ENCODE assay signal across 30 cellular contexts in the genomic region with DNA sequence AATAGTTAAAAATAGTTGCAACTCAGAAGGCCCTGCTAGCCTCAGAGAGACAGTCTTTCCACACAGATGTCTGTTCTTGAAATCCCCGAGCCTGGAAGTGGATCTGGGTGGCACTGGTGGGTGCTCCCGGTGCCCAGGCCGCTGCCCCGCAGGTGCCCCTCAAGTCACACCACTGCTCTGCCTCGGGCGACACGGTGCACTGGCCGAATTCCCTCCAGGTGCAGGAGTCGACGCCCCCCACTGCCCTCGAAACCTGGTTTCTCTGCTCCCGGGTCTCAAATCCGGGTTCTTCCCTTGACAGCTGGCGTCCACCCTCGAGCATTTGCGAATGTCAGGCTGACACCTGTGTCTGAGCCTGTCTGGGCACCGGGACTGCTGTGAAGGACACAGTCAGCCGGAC.
"Had no signal": no experiment of that assay in that cellular context is flagged by ENCODE, and none has a peak within 500 bp of the region (broad histone marks: within the 10 kb centered on the region; RNA-seq: fewer than 3 reads in every experiment).

No MANE protein-coding gene starts in this region.

- FAIRE-seq: RCC 7860 had no signal

- H3K4me3 ChIP-seq: MG63, PC-9, SJCRH30, SK-N-MC had no signal

- DNase-seq: Kasumi-1, KG1, MG63, NCI-H1048, NCI-H1092 treated with DMSO at 0.1 percent for 48 hours, NCI-H1105 treated with DMSO at 0.1 percent for 48 hours, NCI-H1417, NCI-H1436 treated with DMSO at 0.1 percent for 48 hours, NCI-H1694 treated with DMSO at 0.1 percent for 48 hours, NCI-H187 treated with DMSO at 0.1 percent for 48 hours, NCI-H2029, NCI-H2081, NCI-H2171 treated with DMSO at 0.1 percent for 48 hours, NCI-H2227 treated with DMSO at 0.1 percent for 48 hours, NCI-H345, NCI-H446, NCI-H510A treated with DMSO at 0.1 percent for 48 hours, NCI-H524 treated with DMSO at 0.1 percent for 48 hours, NCI-H526 treated with DMSO at 0.1 percent for 48 hours, NCI-H774, PC-9, SHP77, SIG-M5, SJCRH30 had no signal

- H3K9me3 ChIP-seq: MG63, SJCRH30 had no signal

- H3K27me3 ChIP-seq: MG63 had no signal

- H3K36me3 ChIP-seq: MG63, SJCRH30 had no signal

- H2AFZ ChIP-seq: PC-9 had no signal

- H3K27ac ChIP-seq: PC-9, RWPE1, SJCRH30, SK-N-MC had no signal

- H3K4me2 ChIP-seq: PC-9 had no signal

- ATAC-seq: Panc1, Right ventricle myocardium inferior, SK-N-SH treated with all-trans-retinoic acid at 6 μM for 48 hours had no signal
